Comparison of ENCODE assay signal across 12 cellular contexts in genomic region chr21:31136891-31137290, GRCh38.
DNase-seq lines count a peak whose midpoint lies in the region; ATAC-seq lines count a peak whose summit lies in the region.
"Had no signal": no experiment of that assay in that cellular context is flagged by ENCODE, and none has a peak within 500 bp of the region (broad histone marks: within the 10 kb centered on the region; RNA-seq: fewer than 3 reads in every experiment).

No MANE protein-coding gene starts in this region.

- peaks cover 10% of the 10 kb centered on the region for H3K36me3 Mint-ChIP-seq in T-helper 17 cell (ENCODE audit: low read depth)
- peaks cover 80% of the 10 kb centered on the region for H3K36me3 Mint-ChIP-seq in activated CD4-positive, alpha-beta T cell treated with anti-CD3 and anti-CD28 coated beads, Interleukin-2, amount 10 ng/mL, durations not matched to agents 7 days and 5 days (ENCODE audit: low read depth)

- H3K27me3 Mint-ChIP-seq in T-helper 17 cell = no peaks in the 10 kb centered on the region
- H3K27me3 Mint-ChIP-seq in activated CD4-positive, alpha-beta T cell treated with anti-CD3 and anti-CD28 coated beads, Interleukin-2, amount 10 ng/mL, durations not matched to agents 7 days and 5 days = no peaks in the 10 kb centered on the region
- H3K27me3 Mint-ChIP-seq: activated naive CD8-positive, alpha-beta T cell had no signal

- POLR2A ChIA-PET in activated CD4-positive, alpha-beta T cell treated with anti-CD3 and anti-CD28 coated beads, Interleukin-2, amount 10 ng/mL, durations not matched to agents 7 days and 5 days (lab: Charles Lee) = no interaction called here

- no peaks in the 10 kb centered on the region for H3K9me3 ChIP-seq in T-helper 17 cell (ENCODE audit: control insufficient read depth, low read length, poor library complexity, severe bottlenecking)
- H3K9me3 ChIP-seq: A549, spleen had no signal

- H3K4me3 Mint-ChIP-seq in T-helper 17 cell = no peak overlapping the region
- H3K4me3 Mint-ChIP-seq in activated CD4-positive, alpha-beta T cell treated with anti-CD3 and anti-CD28 coated beads, Interleukin-2, amount 10 ng/mL, durations not matched to agents 7 days and 5 days = no peak overlapping the region
- H3K4me3 Mint-ChIP-seq: activated naive CD8-positive, alpha-beta T cell; immature natural killer cell had no signal

- CTCF ChIA-PET in activated CD4-positive, alpha-beta T cell treated with anti-CD3 and anti-CD28 coated beads, Interleukin-2, amount 10 ng/mL, durations not matched to agents 7 days and 5 days (lab: Charles Lee) = interaction anchor here (1.4 kb wide), 1 partner anchor 38 kb away, joined by 3 read pairs; no protein-coding TSS in a partner anchor

- DNase-seq in NCI-H2107 treated with DMSO at 0.1 percent for 48 hours (lab: John Stamatoyannopoulos, UW; ENCODE audit: unreplicated experiment) (peak; percentile 10), NCI-H2107 (lab: John Stamatoyannopoulos, UW) (no peak), T-helper 17 cell (no peak), skeletal muscle cell (ENCODE audit: low read depth) (peak; percentile 88), GM03348 (ENCODE audit: low spot score) (no peak), ACHN (no peak)
- no peak for DNase-seq in activated CD4-positive, alpha-beta T cell treated with anti-CD3 and anti-CD28 coated beads, Interleukin-2, amount 10 ng/mL, durations not matched to agents 7 days and 5 days
- DNase-seq: immature natural killer cell, spleen had no signal

- peaks cover 35% of the 10 kb centered on the region for H3K4me1 Mint-ChIP-seq in T-helper 17 cell
- H3K4me1 Mint-ChIP-seq in activated CD4-positive, alpha-beta T cell treated with anti-CD3 and anti-CD28 coated beads, Interleukin-2, amount 10 ng/mL, durations not matched to agents 7 days and 5 days = peaks cover 53% of the 10 kb centered on the region

- H3K9me3 Mint-ChIP-seq in activated CD4-positive, alpha-beta T cell treated with anti-CD3 and anti-CD28 coated beads, Interleukin-2, amount 10 ng/mL, durations not matched to agents 7 days and 5 days = peaks cover 1% of the 10 kb centered on the region

- no peak overlapping the region for H3K4me3 ChIP-seq in skeletal muscle cell (ENCODE audit: low read depth, low read length)
- H3K4me3 ChIP-seq: A549, spleen had no signal

- ATAC-seq in HG03095 (IDR thresholded peaks at IDR 0.05; ENCODE audit: unreplicated experiment) (peak; percentile 57), T-helper 17 cell (no peak)
- ATAC-seq: A549 had no signal

- in situ Hi-C loops in ACHN (cut with HindIII; ENCODE audit: low pct_ligation_motif_present, low pct_unique_long_range_greater_than_20kb, low sequenced_read_pairs) = no loop called here

- peak overlapping the region; percentile 27 for H3K27ac Mint-ChIP-seq in T-helper 17 cell
- no peak overlapping the region for H3K27ac Mint-ChIP-seq in activated CD4-positive, alpha-beta T cell treated with anti-CD3 and anti-CD28 coated beads, Interleukin-2, amount 10 ng/mL, durations not matched to agents 7 days and 5 days
- H3K27ac Mint-ChIP-seq: activated naive CD8-positive, alpha-beta T cell; immature natural killer cell had no signal

Comparison
In these comparisons a context has a peak if more than half of its experiments do, and no peak if none do; other contexts are left out.
1. DNase-seq: peak in NCI-H2107 treated with DMSO at 0.1 percent for 48 hours (single experiment) and skeletal muscle cell (single experiment); none in NCI-H2107 (single experiment), T-helper 17 cell (0 of 3), GM03348 (single experiment), activated CD4-positive, alpha-beta T cell treated with anti-CD3 and anti-CD28 coated beads, Interleukin-2, amount 10 ng/mL, durations not matched to agents 7 days and 5 days (single experiment) and ACHN (single experiment).